ENCODE assay signal across 10 cellular contexts in the genomic region with DNA sequence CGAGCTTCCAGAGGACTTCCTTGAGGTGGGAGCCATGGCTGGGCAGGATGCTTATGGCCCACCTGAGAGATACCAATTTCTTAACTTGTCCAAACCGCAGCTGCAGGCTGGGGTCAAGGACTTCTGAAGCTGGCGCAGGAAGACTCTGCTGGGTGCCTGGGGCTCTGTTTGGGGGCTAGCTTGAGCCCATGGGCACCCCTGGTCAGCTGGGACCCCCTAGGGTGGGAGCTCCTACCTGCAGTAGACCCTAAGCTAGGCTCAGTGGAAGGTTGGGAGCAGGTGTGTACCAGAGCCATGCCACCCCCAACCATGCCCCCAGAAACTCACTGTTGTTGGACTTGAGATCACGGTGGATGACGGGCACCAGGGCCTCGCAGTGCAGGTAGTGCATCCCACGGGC. TPM values are rescaled to one million over a fixed set of nuclear protein-coding genes. Genes with fewer than 3 reads are reported as not detected.
DNase-seq lines count a peak whose midpoint lies in the region; ATAC-seq, FAIRE-seq and TF ChIP-seq lines count a peak whose summit lies in the region.
"Had no signal": no experiment of that assay in that cellular context is flagged by ENCODE, and none has a peak within 500 bp of the region (broad histone marks: within the 10 kb centered on the region; RNA-seq: fewer than 3 reads in every experiment).

No MANE protein-coding gene starts in this region.

- ATAC-seq in Right ventricle myocardium superior (ENCODE audit: poor library complexity) (no peak), left lobe of liver (no peak)

- H3K9me3 ChIP-seq in left ventricle myocardium inferior (replicated peaks), result no peaks in the 10 kb centered on the region
- H3K9me3 ChIP-seq in breast epithelium, result no peaks in the 10 kb centered on the region
- H3K9me3 ChIP-seq in muscle layer of duodenum (ENCODE audit: control insufficient read depth in 1 of 2, low read length in 2 of 2), result no peaks in the 10 kb centered on the region
- H3K9me3 ChIP-seq in vagina, result no peaks in the 10 kb centered on the region

- peak overlapping the region; percentile 93 for H3K4me3 ChIP-seq in left ventricle myocardium inferior
- peak overlapping the region; percentile 95 to 97 (median 97) for H3K4me3 ChIP-seq in breast epithelium
- peak overlapping the region; percentile 77 to 85 for H3K4me3 ChIP-seq in muscle layer of duodenum (ENCODE audit: low read depth in 1 of 2, low read length in 2 of 2)
- H3K4me3 ChIP-seq in vagina, result peak overlapping the region; percentile 72 to 95
- H3K4me3 ChIP-seq in H7 (ENCODE audit: insufficient read depth, low read depth, low read length), result no peak overlapping the region

- no peak for TF ChIP-seq POLR2A in breast epithelium (IDR thresholded peaks at IDR 0.05)
- no peak for TF ChIP-seq POLR2A in vagina (IDR thresholded peaks at IDR 0.05)
- TF ChIP-seq POLR2A in H54 (IDR thresholded peaks at IDR 0.05; ENCODE audit: low read depth, low read length), result no peak

- intact Hi-C loops in left ventricle myocardium inferior (cut with micrococcal nuclease), result no loop called here
- intact Hi-C loops in Right ventricle myocardium superior (cut with DNase I), result no loop called here
- intact Hi-C loops in breast epithelium (cut with DNase I; ENCODE audit: low total_unique reads), result loop anchor here (5.0 kb wide), 1 partner anchor 35 kb away; the partner anchor contains the start of gene EHBP1L1
- intact Hi-C loops in vagina (cut with DNase I), result loop anchor here (5.0 kb wide), 1 partner anchor 40 kb away; the partner anchor contains the start of genes FAM89B and ZNRD2

- DNase-seq in left ventricle myocardium inferior, result no peak
- no peak for DNase-seq in Right ventricle myocardium superior
- DNase-seq in breast epithelium (ENCODE audit: low spot score in 2 of 2), result no peak
- no peak for DNase-seq in vagina (ENCODE audit: extremely low spot score in 2 of 2)
- DNase-seq in left lobe of liver (ENCODE audit: low spot score), result no peak
- DNase-seq in H54 (ENCODE audit: insufficient read length, low spot score), result no peak
- DNase-seq in H7, result no peak
- DNase-seq: kidney glomerular epithelial cell had no signal

- FAIRE-seq in H54 (lab: Jason Lieb, UNC), result no peak

- H3K4me1 ChIP-seq in left ventricle myocardium inferior, result peaks cover 91% of the 10 kb centered on the region
- peaks cover 12 to 32% of the 10 kb centered on the region in 2 donors for H3K4me1 ChIP-seq in breast epithelium
- H3K4me1 ChIP-seq in muscle layer of duodenum (ENCODE audit: control insufficient read depth in 1 of 2, insufficient read depth in 2 of 2, low read length in 2 of 2), result peaks cover 14 to 64% of the 10 kb centered on the region in 2 donors
- peaks cover 66% of the 10 kb centered on the region for H3K4me1 ChIP-seq in vagina

- H3K27ac ChIP-seq in left ventricle myocardium inferior (replicated peaks), result peak overlapping the region; percentile 94
- H3K27ac ChIP-seq in breast epithelium, result peak overlapping the region; percentile 93 to 97
- peak overlapping the region; percentile 71 for H3K27ac ChIP-seq in muscle layer of duodenum (ENCODE audit: low read length)
- peak overlapping the region; percentile 90 for H3K27ac ChIP-seq in vagina

- H3K36me3 ChIP-seq in left ventricle myocardium inferior (peaks cover 55% of the 10 kb centered on the region), breast epithelium (no peaks in the 10 kb centered on the region), muscle layer of duodenum (ENCODE audit: control insufficient read depth in 1 of 2, insufficient read depth in 2 of 2, low read length in 2 of 2) (peaks cover 5 to 19% of the 10 kb centered on the region in 2 donors), vagina (peaks cover 0 to 10% of the 10 kb centered on the region in 2 donors), H7 (replicated peaks; ENCODE audit: control insufficient read depth, insufficient read depth, low read length) (peaks cover 9% of the 10 kb centered on the region)

- no peaks in the 10 kb centered on the region for H3K27me3 ChIP-seq in left ventricle myocardium inferior (ENCODE audit: low read depth)
- no peaks in the 10 kb centered on the region for H3K27me3 ChIP-seq in breast epithelium
- H3K27me3 ChIP-seq in muscle layer of duodenum (ENCODE audit: low read depth, low read length), result no peaks in the 10 kb centered on the region
- no peaks in the 10 kb centered on the region for H3K27me3 ChIP-seq in vagina
- H3K27me3 ChIP-seq in H7 (ENCODE audit: control insufficient read depth, insufficient read depth, low read length), result no peaks in the 10 kb centered on the region; the same call in 1 of the 2 replicates

- TF ChIP-seq CTCF in left ventricle myocardium inferior (IDR thresholded peaks at IDR 0.05; ENCODE audit: borderline replicate concordance), result no peak
- TF ChIP-seq CTCF in breast epithelium (IDR thresholded peaks at IDR 0.05), result no peak
- no peak for TF ChIP-seq CTCF in vagina (IDR thresholded peaks at IDR 0.05)

RNA-seq across cellular contexts. Expression of gene MAP3K11, which starts 1.3 kb away (rescaled TPM):
- 32.4 TPM for total RNA-seq in left ventricle myocardium inferior
- 38.5 TPM for total RNA-seq in Right ventricle myocardium superior
- total RNA-seq in breast epithelium, result 10 to 100 TPM; 30.4 to 39.0 (median 36.7) TPM
- total RNA-seq in vagina, result 38.1 TPM
- total RNA-seq in left lobe of liver, result 85.4 TPM
- 30.1 and 33.2 TPM in 2 replicates for total RNA-seq in H7 (2014; rRNA removed; shearing (Covaris generic))

RNA-seq across cellular contexts. Expression of gene PCNX3, which starts 2.9 kb away (rescaled TPM):
- 11.9 TPM for total RNA-seq in left ventricle myocardium inferior
- 9.3 TPM for total RNA-seq in Right ventricle myocardium superior
- total RNA-seq in breast epithelium, result 10 to 100 TPM; 13.4 to 21.0 (median 20.1) TPM
- 24.8 TPM for total RNA-seq in vagina
- total RNA-seq in left lobe of liver, result 16.8 TPM
- total RNA-seq in H7 (2014; rRNA removed; shearing (Covaris generic)), result 21.7 and 25.9 TPM in 2 replicates

RNA-seq across cellular contexts. Expression of gene KCNK7, which starts 17.1 kb away (rescaled TPM):
- total RNA-seq in left ventricle myocardium inferior, result 0.85 TPM
- 0.81 TPM for total RNA-seq in Right ventricle myocardium superior
- 1 to 10 TPM in 1 of 3 donors, under 1 TPM in 2; 0.33 to 2.2 (median 0.80) TPM for total RNA-seq in breast epithelium
- 12.0 TPM for total RNA-seq in vagina
- total RNA-seq in left lobe of liver, result not detected
- not detected in 2 replicates for total RNA-seq in H7 (2014; rRNA removed; shearing (Covaris generic))
- total RNA-seq: Daoy had no signal

RNA-seq across cellular contexts. Expression of gene SIPA1, which starts 25.2 kb away (rescaled TPM):
- 21.0 TPM for total RNA-seq in left ventricle myocardium inferior
- 22.5 TPM for total RNA-seq in Right ventricle myocardium superior
- 10 to 100 TPM; 18.2 to 27.9 (median 25.5) TPM for total RNA-seq in breast epithelium
- total RNA-seq in vagina, result 63.3 TPM
- 29.5 TPM for total RNA-seq in left lobe of liver
- 52.7 and 65.9 TPM in 2 replicates for total RNA-seq in H7 (2014; rRNA removed; shearing (Covaris generic))

RNA-seq across cellular contexts. Expression of gene EHBP1L1, which starts 36.8 kb away (rescaled TPM):
- 69.5 TPM for total RNA-seq in left ventricle myocardium inferior
- 44.9 TPM for total RNA-seq in Right ventricle myocardium superior
- total RNA-seq in breast epithelium, result 10 to 100 TPM; 28.0 to 68.8 (median 33.4) TPM
- 123 TPM for total RNA-seq in vagina
- 13.5 TPM for total RNA-seq in left lobe of liver
- total RNA-seq in H7 (2014; rRNA removed; shearing (Covaris generic)), result 1.9 and 4.7 TPM in 2 replicates

Comparison
In these comparisons a context has a peak if more than half of its experiments do, and no peak if none do; other contexts are left out.
1. intact Hi-C loops: an anchor here in breast epithelium (5.0 kb wide) and vagina (5.0 kb wide); none called in left ventricle myocardium inferior and Right ventricle myocardium superior.